Comparison of ENCODE assay signal across 16 cellular contexts in the genomic region with DNA sequence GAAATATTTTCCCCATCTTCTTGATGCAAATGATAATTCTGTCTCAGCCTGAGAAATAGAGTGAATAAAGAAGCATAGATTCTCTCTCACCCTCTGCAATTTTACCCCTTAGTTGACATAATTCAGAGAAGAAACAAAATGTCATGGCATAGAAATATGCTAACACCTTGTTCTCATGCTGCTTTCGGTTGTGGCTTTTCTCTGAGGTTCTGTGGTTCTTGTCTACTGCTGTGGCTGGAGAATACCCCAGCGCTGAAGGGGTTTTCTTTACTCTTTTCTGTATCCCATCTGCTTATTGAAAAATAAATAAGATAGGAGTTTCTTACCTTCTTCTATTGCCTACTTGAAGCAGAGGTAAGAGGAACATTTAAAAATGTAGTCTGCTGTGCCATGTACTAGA. TPM values are rescaled to one million over a fixed set of nuclear protein-coding genes. Genes with fewer than 3 reads are reported as not detected.
DNase-seq lines count a peak whose midpoint lies in the region; ATAC-seq and TF ChIP-seq lines count a peak whose summit lies in the region.
"Had no signal": no experiment of that assay in that cellular context is flagged by ENCODE, and none has a peak within 500 bp of the region (broad histone marks: within the 10 kb centered on the region; RNA-seq: fewer than 3 reads in every experiment).

No MANE protein-coding gene starts in this region.

- BruUV-seq in A673 (replicated peaks; lab: Mats Ljungman, UMichigan) = no TSS peak

- H3K4me3 ChIP-seq in upper lobe of right lung = no peak overlapping the region
- no peak overlapping the region for H3K4me3 ChIP-seq in A673 (ENCODE audit: low read depth, low read length, poor library complexity, severe bottlenecking)
- H3K4me3 ChIP-seq: dorsolateral prefrontal cortex, hepatocyte had no signal

- CTCF ChIA-PET in A673 (lab: Charles Lee) = no interaction called here

- ATAC-seq in GM18520 (IDR thresholded peaks at IDR 0.05; ENCODE audit: unreplicated experiment) (peak; percentile 57), GM21367 (IDR thresholded peaks at IDR 0.05; ENCODE audit: unreplicated experiment) (peak; percentile 67), HG03520 (IDR thresholded peaks at IDR 0.05; ENCODE audit: unreplicated experiment) (peak; percentile 56), upper lobe of right lung (no peak), GM19328 (IDR thresholded peaks at IDR 0.05; ENCODE audit: unreplicated experiment) (no peak)
- peak; percentile 69 for ATAC-seq in activated naive CD8-positive, alpha-beta T cell treated with anti-CD3 and anti-CD28 coated beads, Interleukin-2, amount 50 U/mL, for 24 hours
- ATAC-seq: Right ventricle myocardium inferior had no signal

- H3K9me3 ChIP-seq in upper lobe of right lung (no peaks in the 10 kb centered on the region), A673 (ENCODE audit: low read depth, low read length, poor library complexity, severe bottlenecking) (no peaks in the 10 kb centered on the region)

- no peak for DNase-seq in activated naive CD8-positive, alpha-beta T cell treated with anti-CD3 and anti-CD28 coated beads, Interleukin-2, amount 50 U/mL, for 24 hours
- no peak for DNase-seq in upper lobe of right lung
- no peak for DNase-seq in NCI-H1048 (lab: John Stamatoyannopoulos, UW)
- DNase-seq in A673 (ENCODE audit: low spot score) = no peak
- DNase-seq: dorsolateral prefrontal cortex; midbrain; NCI-H2081; NK-92 treated with Interleukin-12 subunit alpha and Interleukin-12 subunit beta, amount 100 ng/mL, for 24 hours; occipital lobe had no signal

- H3K4me1 ChIP-seq in upper lobe of right lung (no peaks in the 10 kb centered on the region), A673 (ENCODE audit: insufficient read depth, low read length, poor library complexity, severe bottlenecking) (no peaks in the 10 kb centered on the region)

- H3K27me3 ChIP-seq in upper lobe of right lung (no peaks in the 10 kb centered on the region), A673 (replicated peaks; ENCODE audit: insufficient read depth, low read depth, low read length, poor library complexity) (peaks cover 20% of the 10 kb centered on the region)
- H3K27me3 ChIP-seq: dorsolateral prefrontal cortex, hepatocyte had no signal

- TF ChIP-seq CTCF in upper lobe of right lung (IDR thresholded peaks at IDR 0.05) (no peak), A673 (conservative IDR thresholded peaks at IDR 0.05; ENCODE audit: low read depth, low read length) (no peak)

- H3K4me3 Mint-ChIP-seq in activated naive CD8-positive, alpha-beta T cell treated with anti-CD3 and anti-CD28 coated beads, Interleukin-2, amount 50 U/mL, for 24 hours = no peak overlapping the region
- H3K4me3 Mint-ChIP-seq: B cell had no signal

- H3K27me3 Mint-ChIP-seq in activated naive CD8-positive, alpha-beta T cell treated with anti-CD3 and anti-CD28 coated beads, Interleukin-2, amount 50 U/mL, for 24 hours = peaks cover 8% of the 10 kb centered on the region
- H3K27me3 Mint-ChIP-seq: B cell had no signal

- no peaks in the 10 kb centered on the region for H3K9me3 Mint-ChIP-seq in activated naive CD8-positive, alpha-beta T cell treated with anti-CD3 and anti-CD28 coated beads, Interleukin-2, amount 50 U/mL, for 24 hours

- POLR2A ChIA-PET in A673 (lab: Charles Lee; ENCODE audit: low non-redundant PET) = no interaction called here

- peaks cover 5% of the 10 kb centered on the region for H3K4me1 Mint-ChIP-seq in activated naive CD8-positive, alpha-beta T cell treated with anti-CD3 and anti-CD28 coated beads, Interleukin-2, amount 50 U/mL, for 24 hours
- H3K4me1 Mint-ChIP-seq: B cell had no signal

- no peaks in the 10 kb centered on the region for H3K36me3 Mint-ChIP-seq in activated naive CD8-positive, alpha-beta T cell treated with anti-CD3 and anti-CD28 coated beads, Interleukin-2, amount 50 U/mL, for 24 hours (ENCODE audit: low read depth)

- H3K27ac Mint-ChIP-seq in activated naive CD8-positive, alpha-beta T cell treated with anti-CD3 and anti-CD28 coated beads, Interleukin-2, amount 50 U/mL, for 24 hours = no peak overlapping the region
- H3K27ac Mint-ChIP-seq: B cell had no signal

- H3K36me3 ChIP-seq in upper lobe of right lung (no peaks in the 10 kb centered on the region), A673 (ENCODE audit: insufficient read depth, low read length, poor library complexity, severe bottlenecking) (no peaks in the 10 kb centered on the region)

- intact Hi-C loops in upper lobe of right lung (cut with DNase I) (no loop called here), A673 (cut with micrococcal nuclease; ENCODE audit: unreplicated experiment) (no loop called here)

- H3K27ac ChIP-seq in upper lobe of right lung (no peak overlapping the region), A673 (ENCODE audit: low read depth, low read length, poor library complexity, severe bottlenecking) (no peak overlapping the region)
- H3K27ac ChIP-seq: dorsolateral prefrontal cortex, hepatocyte had no signal

RNA-seq across cellular contexts. Expression of a gene that starts 15.4 kb away (rescaled TPM):
- 22.2 TPM for total RNA-seq in upper lobe of right lung
- total RNA-seq in A673 (2021) = 0.04 TPM in 1 of 2 replicates, not detected in the other

Comparison
In these comparisons a context has a peak if more than half of its experiments do, and no peak if none do; other contexts are left out.
1. ATAC-seq: peak in GM18520 (single experiment), GM21367 (single experiment), HG03520 (single experiment) and activated naive CD8-positive, alpha-beta T cell treated with anti-CD3 and anti-CD28 coated beads, Interleukin-2, amount 50 U/mL, for 24 hours (single experiment); none in upper lobe of right lung (single experiment) and GM19328 (single experiment).
2. RNA of a gene that starts 15.4 kb away (total RNA-seq): 22.2 TPM in upper lobe of right lung (single experiment); 0.04 TPM in A673; every median in the first group is over 10 times any median in the second.